ENCODE assay signal across 1 cellular context in genomic region chr1:145996433-145997155, GRCh38.
A peak's percentile ranks its signal among the peaks of the same experiment; 100 is the strongest.
TF ChIP-seq lines count a peak whose summit lies in the region.

TXNIP (minus strand) TSS chr1:145996579; CDS start chr1:145996266, 313 bp downstream.

TF ChIP-seq in HepG2, 621 proteins besides CTCF, POLR2A, EP300 and RAD21 (continued from another document and continues in another):
- TF ChIP-seq RCOR2 (CRISPR knock-in tag; IDR thresholded peaks at IDR 0.05) (0 out of 2 replicates have a peak, but pooled peaks have one; percentile 40), ZNF749 (CRISPR knock-in tag; IDR thresholded peaks at IDR 0.05; ENCODE audit: borderline replicate concordance) (peak; percentile 95), MXD3 (CRISPR knock-in tag; IDR thresholded peaks at IDR 0.05) (peak; percentile 26; the same call in 1 of the 2 replicates), MIER2 (CRISPR knock-in tag; IDR thresholded peaks at IDR 0.05) (peak; percentile 48; the same call in 1 of the 2 replicates), ZKSCAN5 (CRISPR knock-in tag; IDR thresholded peaks at IDR 0.05) (no peak), PRMT3 (CRISPR knock-in tag; IDR thresholded peaks at IDR 0.05; ENCODE audit: borderline replicate concordance, low read depth) (peak; percentile 49; the same call in 1 of the 2 replicates), MAZ (IDR thresholded peaks at IDR 0.05; ENCODE audit: borderline replicate concordance, low read depth, low read length) (peak; percentile 85; the same call in 1 of the 2 replicates), MAZ (CRISPR knock-in tag; IDR thresholded peaks at IDR 0.05; ENCODE audit: low read depth) (peak; percentile 99), ZNF556 (CRISPR knock-in tag; IDR thresholded peaks at IDR 0.05; ENCODE audit: borderline replicate concordance) (0 out of 2 replicates have a peak, but pooled peaks have one; percentile 50), SNRNP70 (IDR thresholded peaks at IDR 0.05; ENCODE audit: low read depth, low read length) (no peak), POGZ (CRISPR knock-in tag; IDR thresholded peaks at IDR 0.05) (peak; percentile 94), PRPF4 (IDR thresholded peaks at IDR 0.05; ENCODE audit: low read depth, low read length, poor library complexity, severe bottlenecking) (no peak), NR2F2 (IDR thresholded peaks at IDR 0.05; ENCODE audit: borderline replicate concordance, low read depth) (peak; percentile 27; the same call in 1 of the 2 replicates), ZFP36L1 (CRISPR knock-in tag; IDR thresholded peaks at IDR 0.05) (peak; percentile 96), JUNB (CRISPR knock-in tag; IDR thresholded peaks at IDR 0.05; ENCODE audit: borderline replicate concordance) (no peak), HDAC1 (CRISPR knock-in tag; IDR thresholded peaks at IDR 0.05) (peak; percentile 46), ZNF510 (CRISPR knock-in tag; IDR thresholded peaks at IDR 0.05; ENCODE audit: low read depth) (peak; percentile 27; the same call in 1 of the 2 replicates), CCDC6 (CRISPR knock-in tag; IDR thresholded peaks at IDR 0.05) (peak; percentile 90), NFRKB (IDR thresholded peaks at IDR 0.05) (peak; percentile 60; the same call in 1 of the 2 replicates), ZNF138 (CRISPR knock-in tag; IDR thresholded peaks at IDR 0.05; ENCODE audit: low read depth) (0 out of 2 replicates have a peak, but pooled peaks have one; percentile 31), HDAC2 (CRISPR knock-in tag; IDR thresholded peaks at IDR 0.05) (peak; percentile 69), NFYC (CRISPR knock-in tag; IDR thresholded peaks at IDR 0.05) (peak; percentile 99), HES4 (CRISPR knock-in tag; IDR thresholded peaks at IDR 0.05; ENCODE audit: borderline replicate concordance) (peak; percentile 80; the same call in 1 of the 2 replicates), RXRA (CRISPR knock-in tag; IDR thresholded peaks at IDR 0.05) (peak; percentile 82), ZNF34 (CRISPR knock-in tag; IDR thresholded peaks at IDR 0.05; ENCODE audit: borderline replicate concordance) (peak; percentile 75; the same call in 1 of the 2 replicates), KMT2A (CRISPR knock-in tag; IDR thresholded peaks at IDR 0.05) (peak; percentile 31; the same call in 1 of the 2 replicates), SNAPC5 (CRISPR knock-in tag; IDR thresholded peaks at IDR 0.05; ENCODE audit: borderline replicate concordance) (peak; percentile 85; the same call in 1 of the 2 replicates), ZNF646 (CRISPR knock-in tag; IDR thresholded peaks at IDR 0.05) (no peak), ZNF44 (CRISPR knock-in tag; IDR thresholded peaks at IDR 0.05) (peak; percentile 26; the same call in 1 of the 2 replicates), NPAS2 (CRISPR knock-in tag; IDR thresholded peaks at IDR 0.05; ENCODE audit: borderline replicate concordance) (no peak), ZNF619 (CRISPR knock-in tag; IDR thresholded peaks at IDR 0.05) (no peak; the same call in 1 of the 2 replicates), PREB (CRISPR knock-in tag; IDR thresholded peaks at IDR 0.05) (no peak), KLF16 (CRISPR knock-in tag; IDR thresholded peaks at IDR 0.05) (peak in 1 of 2 experiments; percentile 92; a peak in 2 of 4 replicates), SP2 (CRISPR knock-in tag; IDR thresholded peaks at IDR 0.05) (peak; percentile 68), GFI1 (CRISPR knock-in tag; IDR thresholded peaks at IDR 0.05; ENCODE audit: borderline replicate concordance) (peak; percentile 65; the same call in 1 of the 2 replicates), ZNF256 (CRISPR knock-in tag; conservative IDR thresholded peaks at IDR 0.05) (no peak; the same call in 1 of the 2 replicates), ZNF770 (CRISPR knock-in tag; IDR thresholded peaks at IDR 0.05) (no peak; the same call in 1 of the 2 replicates), FOXC1 (CRISPR knock-in tag; IDR thresholded peaks at IDR 0.05; ENCODE audit: borderline replicate concordance) (peak; percentile 69), MAX (IDR thresholded peaks at IDR 0.05) (peak; percentile 88), KAT2B (IDR thresholded peaks at IDR 0.05; ENCODE audit: borderline replicate concordance, low read depth, low read length) (no peak), SIX4 (CRISPR knock-in tag; IDR thresholded peaks at IDR 0.05) (peak; percentile 66), GATAD2A (CRISPR knock-in tag; IDR thresholded peaks at IDR 0.05) (peak; percentile 84; the same call in 1 of the 2 replicates), ZNF430 (CRISPR knock-in tag; IDR thresholded peaks at IDR 0.05) (peak; percentile 88; the same call in 1 of the 2 replicates), CSRNP1 (CRISPR knock-in tag; IDR thresholded peaks at IDR 0.05) (peak; percentile 63; the same call in 1 of the 2 replicates), ZNF513 (CRISPR knock-in tag; conservative IDR thresholded peaks at IDR 0.05) (no peak), SAFB2 (CRISPR knock-in tag; IDR thresholded peaks at IDR 0.05; ENCODE audit: borderline replicate concordance, low read depth) (peak; percentile 63; the same call in 1 of the 2 replicates), HBP1 (CRISPR knock-in tag; IDR thresholded peaks at IDR 0.05; ENCODE audit: low read depth) (peak; percentile 83; the same call in 1 of the 2 replicates)
